In the genomic region with DNA sequence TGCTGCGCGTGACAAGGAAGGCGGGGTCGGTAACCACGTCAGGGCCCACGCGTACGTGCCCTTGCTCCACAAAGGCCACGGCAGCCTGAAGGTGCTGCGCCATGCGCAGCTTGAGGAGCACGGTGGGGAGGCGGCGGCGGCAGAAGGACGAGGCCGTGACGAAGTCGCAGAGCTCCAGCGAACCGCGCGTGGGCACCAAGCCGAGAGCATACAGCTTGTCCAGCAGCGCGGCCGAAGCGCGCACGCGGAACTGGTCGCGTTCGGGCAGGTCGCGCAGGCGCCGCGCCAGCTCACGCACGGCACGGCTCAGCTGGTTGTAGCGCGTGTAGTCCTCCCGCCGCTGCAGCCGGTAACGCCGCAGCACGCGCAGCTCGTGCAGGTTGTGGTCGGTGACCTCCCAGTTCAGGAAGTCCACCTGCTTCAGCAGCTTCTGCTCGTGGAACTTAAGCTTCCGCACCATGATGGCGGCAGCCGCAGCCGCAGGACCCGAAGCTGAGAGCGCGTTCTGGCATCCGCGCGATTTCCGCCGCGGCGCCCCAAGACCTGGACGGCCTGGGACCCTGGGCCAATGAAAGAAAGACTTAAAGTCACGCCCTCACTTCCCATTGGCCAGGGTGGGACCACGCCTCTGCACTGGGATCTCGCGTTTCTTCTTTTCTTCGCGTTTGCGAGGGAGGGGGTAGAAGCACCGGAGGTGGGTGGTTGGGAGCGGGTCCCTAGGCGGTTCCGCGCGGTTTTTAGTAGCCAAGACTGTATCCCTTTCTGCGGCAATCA, we compare ENCODE assay signal across 8 cellular contexts. TPM values are rescaled to one million over a fixed set of nuclear protein-coding genes. Genes with fewer than 3 reads are reported as not detected.
A peak's percentile ranks its signal among the peaks of the same experiment; 100 is the strongest.
DNase-seq lines count a peak whose midpoint lies in the region; ATAC-seq lines count a peak whose summit lies in the region.

A gene with protein sequence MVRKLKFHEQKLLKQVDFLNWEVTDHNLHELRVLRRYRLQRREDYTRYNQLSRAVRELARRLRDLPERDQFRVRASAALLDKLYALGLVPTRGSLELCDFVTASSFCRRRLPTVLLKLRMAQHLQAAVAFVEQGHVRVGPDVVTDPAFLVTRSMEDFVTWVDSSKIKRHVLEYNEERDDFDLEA (minus strand): TSS at position 516 of the 774 bp plus-strand sequence. CDS start 56 bp downstream, at position 460.

- H3K9ac ChIP-seq in BLaER1 = peak within 1 kb of the TSS; percentile 91

- H3K4me1 Mint-ChIP-seq in activated CD4-positive, alpha-beta T cell treated with anti-CD3 and anti-CD28 coated beads, Interleukin-2, amount 10 ng/mL, durations not matched to agents 7 days and 5 days = peaks cover 39% of the 10 kb centered on the region

- peaks cover 40% of the 10 kb centered on the region for H4K20me1 ChIP-seq in BLaER1

- no peaks in the 10 kb centered on the region for H3K9me3 Mint-ChIP-seq in activated CD4-positive, alpha-beta T cell treated with anti-CD3 and anti-CD28 coated beads, Interleukin-2, amount 10 ng/mL, durations not matched to agents 7 days and 5 days

- POLR2A ChIA-PET in activated CD4-positive, alpha-beta T cell treated with anti-CD3 and anti-CD28 coated beads, Interleukin-2, amount 10 ng/mL, durations not matched to agents 7 days and 5 days (lab: Charles Lee) = interaction anchor here (0.6 to 2.5 kb wide), 11 partner anchors 11 to 826 kb away, joined by 3 to 17 read pairs (median 4); partner anchors contain the start of genes PTPN9, SIN3A and SNUPN

- peak; percentile 97 for DNase-seq in NCI-H69 (lab: John Stamatoyannopoulos, UW)
- peak; percentile 97 for DNase-seq in activated CD4-positive, alpha-beta T cell treated with anti-CD3 and anti-CD28 coated beads, Interleukin-2, amount 10 ng/mL, durations not matched to agents 7 days and 5 days
- DNase-seq in cortex of kidney (lab: John Stamatoyannopoulos, UW) = peak; percentile 48
- peak; percentile 99 for DNase-seq in left kidney (ENCODE audit: low read depth, low spot score)
- DNase-seq in stimulated activated CD4-positive, alpha-beta T cell treated with anti-CD3 and anti-CD28 coated beads, Interleukin-2, amount 100 ng/mL, for 24 hours = peak; percentile 91 to 93

- peak within 1 kb of the TSS; percentile 94 for H3K4me2 ChIP-seq in BLaER1

- peak within 1 kb of the TSS; percentile 96 for H3K27ac ChIP-seq in BLaER1

- peaks cover 11% of the 10 kb centered on the region for H3K36me3 ChIP-seq in BLaER1

- ATAC-seq in GM19328 (IDR thresholded peaks at IDR 0.05; ENCODE audit: unreplicated experiment) = peak; percentile 83
- peak; percentile 94 for ATAC-seq in HG03520 (IDR thresholded peaks at IDR 0.05; ENCODE audit: unreplicated experiment)

- peaks cover under 1% of the 10 kb centered on the region for H3K27me3 Mint-ChIP-seq in activated CD4-positive, alpha-beta T cell treated with anti-CD3 and anti-CD28 coated beads, Interleukin-2, amount 10 ng/mL, durations not matched to agents 7 days and 5 days

- peak within 1 kb of the TSS; percentile 95 for H3K27ac Mint-ChIP-seq in activated CD4-positive, alpha-beta T cell treated with anti-CD3 and anti-CD28 coated beads, Interleukin-2, amount 10 ng/mL, durations not matched to agents 7 days and 5 days

- CTCF ChIA-PET in activated CD4-positive, alpha-beta T cell treated with anti-CD3 and anti-CD28 coated beads, Interleukin-2, amount 10 ng/mL, durations not matched to agents 7 days and 5 days (lab: Charles Lee) = interaction anchor here (0.6 to 2.6 kb wide), 20 partner anchors 10 to 190 kb away, joined by 3 to 19 read pairs (median 4); partner anchors contain the start of genes PTPN9, SIN3A and SNUPN

- no peaks in the 10 kb centered on the region for H3K9me3 ChIP-seq in BLaER1

- H3K4me1 ChIP-seq in BLaER1 = peaks cover 53% of the 10 kb centered on the region

- peak within 1 kb of the TSS; percentile 83 for H3K4me3 ChIP-seq in BLaER1

- H3K27me3 ChIP-seq in BLaER1 = no peaks in the 10 kb centered on the region

- peaks cover 23% of the 10 kb centered on the region for H3K36me3 Mint-ChIP-seq in activated CD4-positive, alpha-beta T cell treated with anti-CD3 and anti-CD28 coated beads, Interleukin-2, amount 10 ng/mL, durations not matched to agents 7 days and 5 days (ENCODE audit: low read depth)

- H3K4me3 Mint-ChIP-seq in activated CD4-positive, alpha-beta T cell treated with anti-CD3 and anti-CD28 coated beads, Interleukin-2, amount 10 ng/mL, durations not matched to agents 7 days and 5 days = peak within 1 kb of the TSS; percentile 86

RNA-seq across cellular contexts. Expression of the gene that starts here (rescaled TPM):
- 10 to 100 TPM; 79.1 to 81.4 TPM for total RNA-seq in activated CD4-positive, alpha-beta T cell treated with anti-CD3 and anti-CD28 coated beads, Interleukin-2, amount 10 ng/mL, durations not matched to agents 7 days and 5 days

Comparison
In these comparisons a context has a peak if more than half of its experiments do, and no peak if none do; other contexts are left out.
1. Peak in every context shown above with its lines: DNase-seq, ATAC-seq, H3K4me3 ChIP-seq and H3K27ac ChIP-seq.
2. DNase-seq: peak in every context shown above with its lines; median percentile 99 in left kidney; 97 in NCI-H69; 97 in activated CD4-positive, alpha-beta T cell treated with anti-CD3 and anti-CD28 coated beads, Interleukin-2, amount 10 ng/mL, durations not matched to agents 7 days and 5 days; 92 in stimulated activated CD4-positive, alpha-beta T cell treated with anti-CD3 and anti-CD28 coated beads, Interleukin-2, amount 100 ng/mL, for 24 hours; 48 in cortex of kidney.